ENCODE assay signal across 9 cellular contexts in the genomic region with DNA sequence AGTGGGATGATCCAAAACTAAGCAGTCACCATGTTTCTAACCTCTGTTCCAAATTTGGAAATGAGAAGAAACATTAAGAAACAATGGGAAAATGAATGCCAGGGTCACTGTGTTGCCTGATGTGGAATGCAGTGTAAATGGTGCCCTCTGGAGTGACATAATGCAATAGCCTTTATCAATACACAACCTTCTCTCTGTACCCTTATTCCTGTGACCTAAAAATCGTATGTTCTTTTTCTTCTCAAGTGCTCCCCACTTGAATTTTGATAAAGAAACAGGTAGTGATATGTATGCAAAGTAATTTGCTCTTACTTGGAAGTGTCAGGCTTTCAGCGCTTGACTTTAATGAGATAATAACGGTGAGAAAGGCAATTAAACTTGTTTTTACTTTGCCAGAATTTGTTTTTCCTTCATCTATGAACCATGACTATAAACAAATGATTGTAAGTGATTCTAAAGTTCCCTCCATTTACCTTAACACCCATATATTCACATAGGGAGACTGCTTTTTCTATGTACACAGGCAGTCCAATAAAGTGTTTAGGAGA.
DNase-seq lines count a peak whose midpoint lies in the region; ATAC-seq and TF ChIP-seq lines count a peak whose summit lies in the region.
"Had no signal": no experiment of that assay in that cellular context is flagged by ENCODE, and none has a peak within 500 bp of the region (broad histone marks: within the 10 kb centered on the region; RNA-seq: fewer than 3 reads in every experiment).

No MANE protein-coding gene starts in this region.

- no peak overlapping the region for H3K4me3 Mint-ChIP-seq in stimulated activated memory B cell treated with anti-CD40 and anti-IgM and Interleukin-4, amounts not matched to agents 10 μg/mL and 1 μg/mL and 100 μg/mL, for 72 hours
- H3K4me3 Mint-ChIP-seq: stimulated activated naive CD8-positive, alpha-beta T cell treated with anti-CD3 and anti-CD28 coated beads, Interleukin-15, Interleukin-2, amounts not matched to agents 100 ng/mL and 50 ng/mL, for 24 hours had no signal

- peaks cover 3% of the 10 kb centered on the region for H3K9me3 Mint-ChIP-seq in stimulated activated memory B cell treated with anti-CD40 and anti-IgM and Interleukin-4, amounts not matched to agents 10 μg/mL and 1 μg/mL and 100 μg/mL, for 72 hours

- no peak overlapping the region for H3K27ac ChIP-seq in WERI-Rb-1

- ATAC-seq in HG02884 (IDR thresholded peaks at IDR 0.05; ENCODE audit: unreplicated experiment) (peak; percentile 54), HG02678 (IDR thresholded peaks at IDR 0.05; ENCODE audit: unreplicated experiment) (no peak)
- no peak for ATAC-seq in stimulated activated memory B cell treated with anti-CD40 and anti-IgM and Interleukin-4, amounts not matched to agents 10 μg/mL and 1 μg/mL and 100 μg/mL, for 72 hours

- H3K4me3 ChIP-seq in WERI-Rb-1 (ENCODE audit: low read depth, low read length) (no peak overlapping the region), kidney epithelial cell (ENCODE audit: low read depth, low read length) (no peak overlapping the region)

- H3K4me1 Mint-ChIP-seq in stimulated activated memory B cell treated with anti-CD40 and anti-IgM and Interleukin-4, amounts not matched to agents 10 μg/mL and 1 μg/mL and 100 μg/mL, for 72 hours: no peaks in the 10 kb centered on the region

- H3K27me3 Mint-ChIP-seq in stimulated activated memory B cell treated with anti-CD40 and anti-IgM and Interleukin-4, amounts not matched to agents 10 μg/mL and 1 μg/mL and 100 μg/mL, for 72 hours: peaks cover 24% of the 10 kb centered on the region
- H3K27me3 Mint-ChIP-seq: stimulated activated naive CD8-positive, alpha-beta T cell treated with anti-CD3 and anti-CD28 coated beads, Interleukin-15, Interleukin-2, amounts not matched to agents 100 ng/mL and 50 ng/mL, for 24 hours had no signal

- H3K36me3 ChIP-seq in WERI-Rb-1 (no peaks in the 10 kb centered on the region), kidney epithelial cell (ENCODE audit: control insufficient read depth, insufficient read depth, low read length) (no peaks in the 10 kb centered on the region)

- no peaks in the 10 kb centered on the region for H3K36me3 Mint-ChIP-seq in stimulated activated memory B cell treated with anti-CD40 and anti-IgM and Interleukin-4, amounts not matched to agents 10 μg/mL and 1 μg/mL and 100 μg/mL, for 72 hours

- DNase-seq in AG08396 (ENCODE audit: low spot score): peak; percentile 17
- no peak for DNase-seq in WERI-Rb-1
- peak; percentile 7 for DNase-seq in kidney epithelial cell (ENCODE audit: low read depth)
- DNase-seq in NK-92 treated with Interleukin-12 subunit alpha and Interleukin-12 subunit beta, amount 100 ng/mL, for 24 hours (lab: John Stamatoyannopoulos, UW): no peak
- no peak for DNase-seq in activated gamma-delta T cell (lab: John Stamatoyannopoulos, UW)

- H3K27ac Mint-ChIP-seq in stimulated activated memory B cell treated with anti-CD40 and anti-IgM and Interleukin-4, amounts not matched to agents 10 μg/mL and 1 μg/mL and 100 μg/mL, for 72 hours: no peak overlapping the region
- H3K27ac Mint-ChIP-seq: stimulated activated naive CD8-positive, alpha-beta T cell treated with anti-CD3 and anti-CD28 coated beads, Interleukin-15, Interleukin-2, amounts not matched to agents 100 ng/mL and 50 ng/mL, for 24 hours had no signal

- no peaks in the 10 kb centered on the region for H3K9me3 ChIP-seq in WERI-Rb-1 (ENCODE audit: severe bottlenecking)

- TF ChIP-seq CTCF in WERI-Rb-1 (IDR thresholded peaks at IDR 0.05; ENCODE audit: low read depth, low read length) (peak; percentile 72), kidney epithelial cell (IDR thresholded peaks at IDR 0.05; ENCODE audit: insufficient read depth, low read length, poor library complexity, severe bottlenecking) (peak; percentile 63)

- H3K27me3 ChIP-seq in WERI-Rb-1 (ENCODE audit: insufficient read depth, low read depth, severe bottlenecking) (no peaks in the 10 kb centered on the region), kidney epithelial cell (ENCODE audit: control insufficient read depth, insufficient read depth, low read length) (no peaks in the 10 kb centered on the region)

Comparison
In these comparisons a context has a peak if more than half of its experiments do, and no peak if none do; other contexts are left out.
1. DNase-seq: peak in AG08396 (single experiment) and kidney epithelial cell (single experiment); none in WERI-Rb-1 (single experiment), NK-92 treated with Interleukin-12 subunit alpha and Interleukin-12 subunit beta, amount 100 ng/mL, for 24 hours (single experiment) and activated gamma-delta T cell (single experiment).